ENCODE assay signal across 1 cellular context in the genomic region with DNA sequence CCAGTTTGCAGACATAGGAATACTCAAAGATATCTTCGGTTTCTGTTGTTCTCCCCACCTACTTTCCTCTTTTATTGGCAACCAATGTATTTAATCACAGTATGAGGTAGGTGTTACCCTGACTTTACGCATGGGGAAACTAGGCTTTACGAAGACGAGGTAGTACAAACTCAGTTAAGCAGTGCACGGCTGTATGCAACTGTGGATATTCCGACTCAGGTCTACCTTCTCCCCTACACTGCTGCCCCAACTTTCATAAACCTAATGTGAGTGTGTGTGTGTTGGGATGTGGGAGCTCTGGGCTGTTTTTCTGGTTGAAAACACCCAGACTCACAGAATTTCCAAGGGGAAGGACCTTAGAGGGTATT.
TF ChIP-seq lines count a peak whose summit lies in the region.

No MANE protein-coding gene starts in this region.

TF ChIP-seq in IMR-90, 13 proteins besides CTCF, POLR2A, EP300 and RAD21 (continued from another document):
- TF ChIP-seq RFX5 (IDR thresholded peaks at IDR 0.05; ENCODE audit: low read depth, low read length) (no peak), RCOR1 (IDR thresholded peaks at IDR 0.05; ENCODE audit: insufficient replicate concordance, low read length) (no peak), SMC3 (IDR thresholded peaks at IDR 0.05; ENCODE audit: low read depth, low read length) (no peak), BHLHE40 (IDR thresholded peaks at IDR 0.05; ENCODE audit: low read depth, low read length) (no peak), CEBPB (IDR thresholded peaks at IDR 0.05; ENCODE audit: low read depth, low read length) (no peak)
- TF ChIP-seq, protein P1, sequence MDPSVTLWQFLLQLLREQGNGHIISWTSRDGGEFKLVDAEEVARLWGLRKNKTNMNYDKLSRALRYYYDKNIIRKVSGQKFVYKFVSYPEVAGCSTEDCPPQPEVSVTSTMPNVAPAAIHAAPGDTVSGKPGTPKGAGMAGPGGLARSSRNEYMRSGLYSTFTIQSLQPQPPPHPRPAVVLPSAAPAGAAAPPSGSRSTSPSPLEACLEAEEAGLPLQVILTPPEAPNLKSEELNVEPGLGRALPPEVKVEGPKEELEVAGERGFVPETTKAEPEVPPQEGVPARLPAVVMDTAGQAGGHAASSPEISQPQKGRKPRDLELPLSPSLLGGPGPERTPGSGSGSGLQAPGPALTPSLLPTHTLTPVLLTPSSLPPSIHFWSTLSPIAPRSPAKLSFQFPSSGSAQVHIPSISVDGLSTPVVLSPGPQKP (IDR thresholded peaks at IDR 0.05; ENCODE audit: borderline replicate concordance, low read depth, low read length): no peak
- TF ChIP-seq, protein P2, sequence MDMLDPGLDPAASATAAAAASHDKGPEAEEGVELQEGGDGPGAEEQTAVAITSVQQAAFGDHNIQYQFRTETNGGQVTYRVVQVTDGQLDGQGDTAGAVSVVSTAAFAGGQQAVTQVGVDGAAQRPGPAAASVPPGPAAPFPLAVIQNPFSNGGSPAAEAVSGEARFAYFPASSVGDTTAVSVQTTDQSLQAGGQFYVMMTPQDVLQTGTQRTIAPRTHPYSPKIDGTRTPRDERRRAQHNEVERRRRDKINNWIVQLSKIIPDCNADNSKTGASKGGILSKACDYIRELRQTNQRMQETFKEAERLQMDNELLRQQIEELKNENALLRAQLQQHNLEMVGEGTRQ (IDR thresholded peaks at IDR 0.05; ENCODE audit: low read depth, low read length): no peak
